ENCODE assay signal across 1 cellular context in the genomic region with DNA sequence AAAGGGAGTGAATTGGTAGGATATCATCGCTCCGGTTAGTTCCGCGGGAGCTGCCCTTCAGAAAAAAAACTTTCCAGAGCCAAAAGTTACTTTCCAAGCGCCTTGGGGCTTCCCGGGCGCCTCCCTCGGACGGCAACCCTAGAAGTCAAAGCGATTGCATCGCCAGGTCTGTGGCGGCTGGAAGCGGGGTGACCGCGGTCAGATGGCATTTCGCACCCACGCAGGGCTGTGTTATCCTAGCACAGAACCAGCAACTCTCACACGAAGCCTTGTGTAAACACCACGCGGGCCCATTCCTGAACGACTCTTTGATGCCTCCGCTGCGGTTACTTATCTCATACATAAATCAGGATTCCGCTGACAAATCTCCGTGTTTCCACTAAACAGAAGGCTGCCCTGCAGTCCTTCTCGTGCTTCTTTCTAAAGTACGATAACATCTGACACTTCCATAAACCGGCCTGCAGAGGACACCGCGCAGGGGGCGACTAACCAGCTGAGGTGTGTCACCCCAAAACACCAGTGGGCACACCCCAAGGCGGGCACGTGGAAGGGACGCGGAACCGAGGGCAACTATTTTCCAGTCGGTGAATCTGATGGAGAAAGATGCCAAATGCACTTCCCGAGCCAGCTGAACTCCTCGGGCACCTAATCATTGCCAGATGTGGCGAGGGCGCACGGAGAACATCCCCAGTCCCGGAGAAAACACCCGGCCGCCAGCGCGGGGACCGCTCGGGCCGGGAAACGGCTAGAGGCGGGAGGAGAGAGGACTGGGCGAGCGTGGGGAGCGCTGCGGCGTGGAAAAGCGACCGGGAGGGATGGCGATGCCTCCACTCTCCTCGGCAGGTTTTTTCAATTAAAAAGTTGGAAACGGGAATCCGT.
TF ChIP-seq lines count a peak whose summit lies in the region.

No MANE protein-coding gene starts in this region.

TF ChIP-seq in HEK293, 187 proteins besides CTCF, POLR2A, EP300 and RAD21 (continued from another document and continues in another):
- TF ChIP-seq ZNF518A (tag by site-specific recombination; conservative IDR thresholded peaks at IDR 0.05; ENCODE audit: low read depth) (peak; percentile 48; the same call in 1 of the 2 replicates), ZBTB26 (tag by site-specific recombination; optimal IDR thresholded peaks at IDR 0.05) (peak; percentile 62), ZNF148 (tag by site-specific recombination; IDR thresholded peaks at IDR 0.05; ENCODE audit: borderline replicate concordance) (no peak), MEIS1 (CRISPR knock-in tag; IDR thresholded peaks at IDR 0.05; ENCODE audit: borderline replicate concordance) (peak; percentile 74; the same call in 1 of the 2 replicates), ZNF560 (tag by site-specific recombination; IDR thresholded peaks at IDR 0.05; ENCODE audit: borderline replicate concordance) (no peak), ZNF140 (tag by site-specific recombination; IDR thresholded peaks at IDR 0.05) (no peak), ZNF654 (tag by site-specific recombination; IDR thresholded peaks at IDR 0.05; ENCODE audit: low read depth) (no peak), ZNF223 (tag by site-specific recombination; IDR thresholded peaks at IDR 0.05) (0 out of 2 replicates have a peak, but pooled peaks have one; percentile 44), GLI2 (tag by site-specific recombination; IDR thresholded peaks at IDR 0.05; ENCODE audit: borderline replicate concordance, low read depth) (peak; percentile 77; the same call in 1 of the 2 replicates), ZNF19 (tag by site-specific recombination; IDR thresholded peaks at IDR 0.05; ENCODE audit: low read depth) (no peak), ZFP37 (tag by site-specific recombination; IDR thresholded peaks at IDR 0.05) (peak; percentile 90; the same call in 1 of the 2 replicates), ZNF24 (tag by site-specific recombination; IDR thresholded peaks at IDR 0.05) (peak; percentile 85), ZNF302 (tag by site-specific recombination; IDR thresholded peaks at IDR 0.05; ENCODE audit: low read depth) (no peak), EGR2 (tag by site-specific recombination; IDR thresholded peaks at IDR 0.05; ENCODE audit: low read depth) (peak; percentile 86), ZNF626 (tag by site-specific recombination; IDR thresholded peaks at IDR 0.05) (no peak), ZBTB48 (tag by site-specific recombination; IDR thresholded peaks at IDR 0.05) (no peak), ZNF791 (tag by site-specific recombination; IDR thresholded peaks at IDR 0.05) (no peak), ZNF362 (tag by site-specific recombination; IDR thresholded peaks at IDR 0.05) (0 out of 2 replicates have a peak, but pooled peaks have one; percentile 11), ZNF623 (tag by site-specific recombination; IDR thresholded peaks at IDR 0.05) (peak; percentile 42), ZNF37A (tag by site-specific recombination; IDR thresholded peaks at IDR 0.05) (no peak), ZEB2 (tag by site-specific recombination; IDR thresholded peaks at IDR 0.05) (peak; percentile 96), BCL11B (tag by site-specific recombination; IDR thresholded peaks at IDR 0.05; ENCODE audit: low read depth) (peak; percentile 49; the same call in 1 of the 2 replicates), ZNF335 (tag by site-specific recombination; conservative IDR thresholded peaks at IDR 0.05) (peak; percentile 84), ZNF473 (tag by site-specific recombination; IDR thresholded peaks at IDR 0.05) (no peak), KLF9 (tag by site-specific recombination; IDR thresholded peaks at IDR 0.05; ENCODE audit: low read depth) (peak; percentile 86), GLI4 (tag by site-specific recombination; IDR thresholded peaks at IDR 0.05) (peak; percentile 56; the same call in 1 of the 2 replicates), GLIS1 (tag by site-specific recombination; IDR thresholded peaks at IDR 0.05) (peak; percentile 100), ZNF211 (tag by site-specific recombination; IDR thresholded peaks at IDR 0.05; ENCODE audit: low read depth) (no peak), BCL11A (tag by site-specific recombination; IDR thresholded peaks at IDR 0.05; ENCODE audit: low read depth) (no peak), SCRT1 (tag by site-specific recombination; IDR thresholded peaks at IDR 0.05; ENCODE audit: borderline replicate concordance) (no peak), OVOL3 (tag by site-specific recombination; IDR thresholded peaks at IDR 0.05) (0 out of 2 replicates have a peak, but pooled peaks have one; percentile 37), ZNF610 (tag by site-specific recombination; IDR thresholded peaks at IDR 0.05; ENCODE audit: borderline replicate concordance) (0 out of 2 replicates have a peak, but pooled peaks have one; percentile 46), ZNF624 (tag by site-specific recombination; IDR thresholded peaks at IDR 0.05) (no peak), ZBTB7A (tag by site-specific recombination; IDR thresholded peaks at IDR 0.05; ENCODE audit: low read depth) (0 out of 2 replicates have a peak, but pooled peaks have one; percentile 29), ZNF530 (tag by site-specific recombination; IDR thresholded peaks at IDR 0.05; ENCODE audit: low read depth) (no peak), ZNF426 (tag by site-specific recombination; IDR thresholded peaks at IDR 0.05) (no peak), ZNF600 (tag by site-specific recombination; IDR thresholded peaks at IDR 0.05) (peak; percentile 89; the same call in 1 of the 2 replicates), ZNF830 (tag by site-specific recombination; IDR thresholded peaks at IDR 0.05; ENCODE audit: low read depth) (no peak), ZNF214 (tag by site-specific recombination; IDR thresholded peaks at IDR 0.05; ENCODE audit: borderline replicate concordance) (no peak), KLF8 (tag by site-specific recombination; IDR thresholded peaks at IDR 0.05) (no peak), ZBTB20 (tag by site-specific recombination; IDR thresholded peaks at IDR 0.05) (0 out of 2 replicates have a peak, but pooled peaks have one; percentile 19), ZNF843 (tag by site-specific recombination; IDR thresholded peaks at IDR 0.05) (peak; percentile 98), ZNF138 (tag by site-specific recombination; IDR thresholded peaks at IDR 0.05; ENCODE audit: borderline replicate concordance) (no peak), ZNF10 (tag by site-specific recombination; IDR thresholded peaks at IDR 0.05) (0 out of 2 replicates have a peak, but pooled peaks have one; percentile 39)
- TF ChIP-seq, protein P1, sequence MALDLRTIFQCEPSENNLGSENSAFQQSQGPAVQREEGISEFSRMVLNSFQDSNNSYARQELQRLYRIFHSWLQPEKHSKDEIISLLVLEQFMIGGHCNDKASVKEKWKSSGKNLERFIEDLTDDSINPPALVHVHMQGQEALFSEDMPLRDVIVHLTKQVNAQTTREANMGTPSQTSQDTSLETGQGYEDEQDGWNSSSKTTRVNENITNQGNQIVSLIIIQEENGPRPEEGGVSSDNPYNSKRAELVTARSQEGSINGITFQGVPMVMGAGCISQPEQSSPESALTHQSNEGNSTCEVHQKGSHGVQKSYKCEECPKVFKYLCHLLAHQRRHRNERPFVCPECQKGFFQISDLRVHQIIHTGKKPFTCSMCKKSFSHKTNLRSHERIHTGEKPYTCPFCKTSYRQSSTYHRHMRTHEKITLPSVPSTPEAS (tag by site-specific recombination; IDR thresholded peaks at IDR 0.05) = no peak
- TF ChIP-seq, protein P2, sequence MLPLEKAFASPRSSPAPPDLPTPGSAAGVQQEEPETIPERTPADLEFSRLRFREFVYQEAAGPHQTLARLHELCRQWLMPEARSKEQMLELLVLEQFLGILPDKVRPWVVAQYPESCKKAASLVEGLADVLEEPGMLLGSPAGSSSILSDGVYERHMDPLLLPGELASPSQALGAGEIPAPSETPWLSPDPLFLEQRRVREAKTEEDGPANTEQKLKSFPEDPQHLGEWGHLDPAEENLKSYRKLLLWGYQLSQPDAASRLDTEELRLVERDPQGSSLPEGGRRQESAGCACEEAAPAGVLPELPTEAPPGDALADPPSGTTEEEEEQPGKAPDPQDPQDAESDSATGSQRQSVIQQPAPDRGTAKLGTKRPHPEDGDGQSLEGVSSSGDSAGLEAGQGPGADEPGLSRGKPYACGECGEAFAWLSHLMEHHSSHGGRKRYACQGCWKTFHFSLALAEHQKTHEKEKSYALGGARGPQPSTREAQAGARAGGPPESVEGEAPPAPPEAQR (tag by site-specific recombination; IDR thresholded peaks at IDR 0.05) = peak; percentile 79; the same call in 1 of the 2 replicates
- TF ChIP-seq, protein P3, sequence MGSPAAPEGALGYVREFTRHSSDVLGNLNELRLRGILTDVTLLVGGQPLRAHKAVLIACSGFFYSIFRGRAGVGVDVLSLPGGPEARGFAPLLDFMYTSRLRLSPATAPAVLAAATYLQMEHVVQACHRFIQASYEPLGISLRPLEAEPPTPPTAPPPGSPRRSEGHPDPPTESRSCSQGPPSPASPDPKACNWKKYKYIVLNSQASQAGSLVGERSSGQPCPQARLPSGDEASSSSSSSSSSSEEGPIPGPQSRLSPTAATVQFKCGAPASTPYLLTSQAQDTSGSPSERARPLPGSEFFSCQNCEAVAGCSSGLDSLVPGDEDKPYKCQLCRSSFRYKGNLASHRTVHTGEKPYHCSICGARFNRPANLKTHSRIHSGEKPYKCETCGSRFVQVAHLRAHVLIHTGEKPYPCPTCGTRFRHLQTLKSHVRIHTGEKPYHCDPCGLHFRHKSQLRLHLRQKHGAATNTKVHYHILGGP (tag by site-specific recombination; IDR thresholded peaks at IDR 0.05) = peak; percentile 95
